ENCODE assay signal across 9 cellular contexts in genomic region chr1:221203224-221204054, GRCh38.
DNase-seq lines count a peak whose midpoint lies in the region; ATAC-seq, FAIRE-seq and TF ChIP-seq lines count a peak whose summit lies in the region.
"Had no signal": no experiment of that assay in that cellular context is flagged by ENCODE, and none has a peak within 500 bp of the region (broad histone marks: within the 10 kb centered on the region; RNA-seq: fewer than 3 reads in every experiment).

No MANE protein-coding gene starts in this region.

- H3K4me3 Mint-ChIP-seq in T-cell (no peak overlapping the region), astrocyte (ENCODE audit: unreplicated experiment) (no peak overlapping the region)

- DNase-seq in DMS153 (lab: John Stamatoyannopoulos, UW) = peak; percentile 15
- peak; percentile 70 for DNase-seq in MG63
- DNase-seq in T-cell = peak in 33 of 34 experiments; percentile 8 to 60 (median 35)
- DNase-seq in astrocyte (ENCODE audit: low read depth) = peak; percentile 31
- peak in 44 of 51 donors; percentile 1 to 73 (median 30) for DNase-seq in hypothalamus (lab: John Stamatoyannopoulos, UW)
- DNase-seq in gastrocnemius medialis = peak; percentile 60 to 62

- no peak overlapping the region for H2AFZ ChIP-seq in astrocyte (ENCODE audit: low read depth, low read length)

- no peak overlapping the region for H3K9ac ChIP-seq in astrocyte (ENCODE audit: low read length)

- H3K4me3 ChIP-seq in MG63 (no peak overlapping the region), astrocyte (ENCODE audit: insufficient read depth, low read depth, low read length) (no peak overlapping the region), gastrocnemius medialis (no peak overlapping the region)

- no peaks in the 10 kb centered on the region for H3K79me2 ChIP-seq in astrocyte (ENCODE audit: insufficient read depth, low read length)

- peaks cover 0 to 7% (median 0%) of the 10 kb centered on the region in 3 donors for H3K9me3 Mint-ChIP-seq in T-cell
- H3K9me3 Mint-ChIP-seq in astrocyte (ENCODE audit: unreplicated experiment) = peaks cover 2% of the 10 kb centered on the region

- H3K36me3 Mint-ChIP-seq in T-cell (no peaks in the 10 kb centered on the region), astrocyte (ENCODE audit: low read depth, unreplicated experiment) (no peaks in the 10 kb centered on the region)

- POLR2A ChIA-PET in T-cell (lab: Charles Lee) = no interaction called here

- H3K27ac Mint-ChIP-seq in T-cell (no peak overlapping the region), astrocyte (ENCODE audit: unreplicated experiment) (no peak overlapping the region)

- H3K4me1 ChIP-seq in astrocyte (ENCODE audit: insufficient read depth, low read length) (no peaks in the 10 kb centered on the region), gastrocnemius medialis (peaks cover 8 to 15% of the 10 kb centered on the region in 2 donors)

- FAIRE-seq in astrocyte (lab: Jason Lieb, UNC) = peak; percentile 50
- FAIRE-seq: colon had no signal

- intact Hi-C loops in gastrocnemius medialis (cut with DNase I; ENCODE audit: low total_unique reads) = loop anchor here (1.0 kb wide), 3 partner anchors 294 to 393 kb away; no protein-coding TSS in a partner anchor

- H3K4me1 Mint-ChIP-seq in T-cell (peaks cover 0 to 2% (median 0%) of the 10 kb centered on the region in 3 donors), astrocyte (ENCODE audit: low read depth, unreplicated experiment) (no peaks in the 10 kb centered on the region)

- H3K27me3 Mint-ChIP-seq in T-cell (peaks cover 7 to 11% of the 10 kb centered on the region in 2 donors), astrocyte (ENCODE audit: low read depth, unreplicated experiment) (peaks cover 9% of the 10 kb centered on the region)

- TF ChIP-seq POLR2A in gastrocnemius medialis (IDR thresholded peaks at IDR 0.05) = no peak

- peaks cover 5% of the 10 kb centered on the region for H3K9me3 ChIP-seq in MG63
- H3K9me3 ChIP-seq in astrocyte (ENCODE audit: insufficient read depth, low read depth, low read length) = no peaks in the 10 kb centered on the region
- H3K9me3 ChIP-seq in gastrocnemius medialis = no peaks in the 10 kb centered on the region

- ATAC-seq in GM21619 (IDR thresholded peaks at IDR 0.05; ENCODE audit: unreplicated experiment) (peak; percentile 86), T-cell (replicated peaks in 1 of 4) (no peak), gastrocnemius medialis (peak; percentile 73 to 78), HG03571 (IDR thresholded peaks at IDR 0.05; ENCODE audit: unreplicated experiment) (no peak)

- H4K20me1 ChIP-seq in astrocyte (ENCODE audit: insufficient read depth, low read length) = no peaks in the 10 kb centered on the region

- H3K27me3 ChIP-seq in MG63 = no peaks in the 10 kb centered on the region
- H3K27me3 ChIP-seq in astrocyte (ENCODE audit: insufficient read depth, low read length) = no peaks in the 10 kb centered on the region
- H3K27me3 ChIP-seq in gastrocnemius medialis = no peaks in the 10 kb centered on the region

- in situ Hi-C loops in gastrocnemius medialis (cut with MboI; ENCODE audit: low sequenced_read_pairs in 4 of 4) = loop anchor here (5.0 to 10.0 kb wide), 4 partner anchors 299 to 399 kb away; partner anchors contain the start of gene HLX (in 2 of the 4)

- H3K27ac ChIP-seq in astrocyte (ENCODE audit: low read depth, low read length) (no peak overlapping the region), gastrocnemius medialis (peak overlapping the region; percentile 16 to 68 (median 40))

- H3K36me3 ChIP-seq in MG63 (no peaks in the 10 kb centered on the region; the same call in 1 of the 2 replicates), astrocyte (ENCODE audit: insufficient read depth, low read length) (no peaks in the 10 kb centered on the region), gastrocnemius medialis (no peaks in the 10 kb centered on the region)

- TF ChIP-seq CTCF in astrocyte (IDR thresholded peaks at IDR 0.05; ENCODE audit: insufficient read depth, low read depth, low read length) (peak; percentile 79), gastrocnemius medialis (IDR thresholded peaks at IDR 0.05 in 4 of 5, conservative IDR thresholded peaks at IDR 0.05 in 1 of 5) (peak; percentile 55 to 92 (median 78))

- H3K4me2 ChIP-seq in astrocyte (ENCODE audit: low read length) = no peak overlapping the region

- CTCF ChIA-PET in T-cell (lab: Charles Lee) = interaction anchor here (0.6 to 1.2 kb wide), 4 partner anchors 28 to 455 kb away, joined by 3 to 7 read pairs (median 4); no protein-coding TSS in a partner anchor

Comparison
In these comparisons a context has a peak if more than half of its experiments do, and no peak if none do; other contexts are left out.
1. DNase-seq: peak in every context shown above with its lines; median percentile 70 in MG63; 61 in gastrocnemius medialis; 35 in T-cell; 31 in astrocyte; 30 in hypothalamus; 15 in DMS153.
2. ATAC-seq: peak in GM21619 (single experiment) and gastrocnemius medialis (2 of 2); none in T-cell (0 of 4) and HG03571 (single experiment).